In genomic region chr3:61250784-61251173, GRCh38 we compare ENCODE assay signal across 8 cellular contexts. TPM values are rescaled to one million over a fixed set of nuclear protein-coding genes. Genes with fewer than 3 reads are reported as not detected.
A peak's percentile ranks its signal among the peaks of the same experiment; 100 is the strongest.
DNase-seq lines count a peak whose midpoint lies in the region; ATAC-seq, FAIRE-seq and TF ChIP-seq lines count a peak whose summit lies in the region.

No MANE protein-coding gene starts in this region.

- H3K27ac ChIP-seq in 22Rv1: peak overlapping the region; percentile 94
- H3K27ac ChIP-seq in thoracic aorta: peak overlapping the region; percentile 19 to 21

- no peaks in the 10 kb centered on the region for H3K36me3 ChIP-seq in thoracic aorta

- peak overlapping the region; percentile 85 for H3K27ac Mint-ChIP-seq in T-helper 1 cell treated with Interleukin-12 subunit alpha and Interleukin-12 subunit beta and Interleukin-4 antibody, amounts not matched to agents 30 μg/mL and 1 μg/mL, for 36 hours
- H3K27ac Mint-ChIP-seq in effector memory CD8-positive, alpha-beta T cell: peak overlapping the region in 1 of 2 donors; percentile 39

- H3K4me1 Mint-ChIP-seq in T-helper 1 cell treated with Interleukin-12 subunit alpha and Interleukin-12 subunit beta and Interleukin-4 antibody, amounts not matched to agents 30 μg/mL and 1 μg/mL, for 36 hours (ENCODE audit: low read depth): peaks cover 19% of the 10 kb centered on the region
- peaks cover 6 to 14% of the 10 kb centered on the region in 2 donors for H3K4me1 Mint-ChIP-seq in effector memory CD8-positive, alpha-beta T cell (ENCODE audit: low read depth in 2 of 2)

- H3K9me3 Mint-ChIP-seq in T-helper 1 cell treated with Interleukin-12 subunit alpha and Interleukin-12 subunit beta and Interleukin-4 antibody, amounts not matched to agents 30 μg/mL and 1 μg/mL, for 36 hours: no peaks in the 10 kb centered on the region
- no peaks in the 10 kb centered on the region for H3K9me3 Mint-ChIP-seq in effector memory CD8-positive, alpha-beta T cell

- TF ChIP-seq CTCF in 22Rv1 (IDR thresholded peaks at IDR 0.05): no peak
- TF ChIP-seq CTCF in thoracic aorta (IDR thresholded peaks at IDR 0.05): no peak

- H3K4me3 Mint-ChIP-seq in T-helper 1 cell treated with Interleukin-12 subunit alpha and Interleukin-12 subunit beta and Interleukin-4 antibody, amounts not matched to agents 30 μg/mL and 1 μg/mL, for 36 hours: peak overlapping the region; percentile 83
- peak overlapping the region; percentile 58 to 83 for H3K4me3 Mint-ChIP-seq in effector memory CD8-positive, alpha-beta T cell

- no peak for ATAC-seq in effector memory CD8-positive, alpha-beta T cell (replicated peaks)
- ATAC-seq in thoracic aorta (ENCODE audit: insufficient number of reproducible peaks, low FRiP score, low read depth): no peak
- no peak for ATAC-seq in HG03342 (IDR thresholded peaks at IDR 0.05; ENCODE audit: unreplicated experiment)

- H3K4me3 ChIP-seq in thoracic aorta: peak overlapping the region; percentile 86

- FAIRE-seq in GM12892 (lab: Jason Lieb, UNC): peak; percentile 85

- H3K27me3 Mint-ChIP-seq in T-helper 1 cell treated with Interleukin-12 subunit alpha and Interleukin-12 subunit beta and Interleukin-4 antibody, amounts not matched to agents 30 μg/mL and 1 μg/mL, for 36 hours (ENCODE audit: low read depth): no peaks in the 10 kb centered on the region
- peaks cover 12 to 33% of the 10 kb centered on the region in 2 donors for H3K27me3 Mint-ChIP-seq in effector memory CD8-positive, alpha-beta T cell

- TF ChIP-seq POLR2A in GM12892 (IDR thresholded peaks at IDR 0.05; ENCODE audit: low read depth, low read length): peak; percentile 37; the same call in 1 of the 2 replicates

- no peaks in the 10 kb centered on the region for H3K9me3 ChIP-seq in thoracic aorta

- H3K27me3 ChIP-seq in thoracic aorta (replicated peaks; ENCODE audit: insufficient read depth): no peaks in the 10 kb centered on the region

- no peak for DNase-seq in GM12892 (ENCODE audit: insufficient read length)
- no peak for DNase-seq in effector memory CD8-positive, alpha-beta T cell
- peak; percentile 19 for DNase-seq in mucosa of gallbladder (ENCODE audit: low spot score)
- DNase-seq in thoracic aorta (ENCODE audit: low spot score): no peak
- no peak for DNase-seq in OCI-M2 (lab: John Stamatoyannopoulos, UW; ENCODE audit: unreplicated experiment)

- H3K4me1 ChIP-seq in thoracic aorta (ENCODE audit: control insufficient read depth in 1 of 2, low read depth in 2 of 2): peaks cover 3 to 20% of the 10 kb centered on the region in 2 donors

- H3K36me3 Mint-ChIP-seq in T-helper 1 cell treated with Interleukin-12 subunit alpha and Interleukin-12 subunit beta and Interleukin-4 antibody, amounts not matched to agents 30 μg/mL and 1 μg/mL, for 36 hours (ENCODE audit: low read depth): no peaks in the 10 kb centered on the region
- peaks cover 5% of the 10 kb centered on the region for H3K36me3 Mint-ChIP-seq in effector memory CD8-positive, alpha-beta T cell (ENCODE audit: insufficient read depth)

RNA-seq across cellular contexts. Expression of gene FHIT, which starts 0.5 kb away (rescaled TPM):
- polyA plus RNA-seq in GM12892 (2012; ENCODE audit: missing spikeins): 5.0 TPM
- total RNA-seq in mucosa of gallbladder (38.6 TPM), thoracic aorta (1 to 10 TPM; 2.0 to 2.3 TPM)

Comparison
In these comparisons a context has a peak if more than half of its experiments do, and no peak if none do; other contexts are left out.
1. RNA of gene FHIT, which starts 0.5 kb away (total RNA-seq): 38.6 TPM in mucosa of gallbladder (single experiment); 2.0 to 2.3 TPM in thoracic aorta; every median in the first group is over 10 times any median in the second.